7 cellular contexts compared by ENCODE assay signal in the genomic region with DNA sequence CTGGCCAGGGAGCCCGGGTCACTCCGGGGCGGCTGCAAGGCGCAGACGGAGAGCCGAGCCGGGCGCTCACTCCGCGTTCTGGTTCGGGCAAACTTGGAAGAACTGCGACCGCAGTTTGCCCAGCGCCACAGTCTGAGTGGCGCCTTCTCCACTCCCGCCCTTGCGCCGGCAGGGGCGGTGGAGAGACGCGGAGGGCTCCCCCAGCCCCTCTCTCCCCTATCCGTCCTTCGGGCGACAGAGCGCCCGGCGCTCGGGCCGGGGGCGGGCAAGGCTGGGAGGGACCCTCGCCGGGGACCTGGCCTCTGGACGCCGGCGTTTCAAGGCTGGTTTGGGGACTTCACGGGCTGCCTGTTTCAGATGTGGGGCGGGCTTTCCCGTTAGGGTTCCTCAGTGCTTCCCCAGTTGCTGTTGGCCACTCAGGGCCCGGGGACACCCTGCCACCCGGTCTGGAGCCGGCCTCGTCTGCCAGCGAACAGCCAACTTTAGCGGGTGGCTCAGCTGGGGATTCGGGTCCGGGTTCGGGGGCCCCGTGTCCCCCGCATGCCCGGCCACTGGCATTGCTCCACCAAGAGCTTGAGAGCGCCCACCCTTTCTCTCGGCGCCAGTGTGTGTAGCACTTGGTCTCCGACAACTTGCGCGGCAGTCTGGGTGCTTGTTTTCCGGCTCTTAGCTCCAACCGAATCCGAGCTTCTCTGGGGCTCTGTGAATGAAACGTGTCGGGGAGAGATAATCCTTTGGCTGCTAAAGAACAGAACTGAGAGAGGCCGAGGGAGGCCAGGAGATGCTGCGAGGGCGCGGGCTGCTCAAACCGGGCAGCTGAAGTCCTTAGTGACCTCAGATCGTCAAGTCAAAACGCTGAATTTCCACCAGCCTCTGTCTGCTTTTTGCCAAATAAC.
DNase-seq lines count a peak whose midpoint lies in the region; ATAC-seq, FAIRE-seq and TF ChIP-seq lines count a peak whose summit lies in the region.

No MANE protein-coding gene starts in this region.

- H3K36me3 ChIP-seq in HEK293 (ENCODE audit: control insufficient read depth in 2 of 2, insufficient read depth in 1 of 2, low read length in 2 of 2): no peaks in the 10 kb centered on the region

- no peak for FAIRE-seq in GM19239 (lab: Jason Lieb, UNC)

- H3K27me3 ChIP-seq in layer of hippocampus (ENCODE audit: control insufficient read depth, insufficient read depth, low read length): peaks cover 4% of the 10 kb centered on the region

- DNase-seq in NCI-H446 treated with DMSO at 0.1 percent for 48 hours (lab: John Stamatoyannopoulos, UW) (peak; percentile 61), caudate nucleus (lab: John Stamatoyannopoulos, UW) (peak in 49 of 61 donors; percentile 11 to 84 (median 54)), substantia nigra (lab: John Stamatoyannopoulos, UW) (peak in 31 of 49 donors; percentile 1 to 64 (median 38)), GM19239 (ENCODE audit: insufficient read length, low spot score) (no peak)

- H3K27ac ChIP-seq in HEK293 (ENCODE audit: extremely low read depth, low read depth, low read length): peak overlapping the region; percentile 79
- peak overlapping the region; percentile 62 for H3K27ac ChIP-seq in caudate nucleus (ENCODE audit: low read depth, low read length)
- peak overlapping the region; percentile 43 for H3K27ac ChIP-seq in layer of hippocampus (ENCODE audit: low read depth, low read length)
- no peak overlapping the region for H3K27ac ChIP-seq in substantia nigra (ENCODE audit: low read depth, low read length, poor library complexity, severe bottlenecking)

- no peaks in the 10 kb centered on the region for H3K4me1 ChIP-seq in HEK293 (ENCODE audit: control insufficient read depth, insufficient read depth, low read length)

- peak; percentile 73 for TF ChIP-seq CTCF in HEK293 (tag by site-specific recombination; IDR thresholded peaks at IDR 0.05)

- POLR2A ChIA-PET in HEK293 (lab: Yijun Ruan, JAX): interaction anchor here (0.5 to 0.9 kb wide), 2 partner anchors 41 to 335 kb away, joined by 3 to 4 read pairs; no protein-coding TSS in a partner anchor

- H3K4me3 ChIP-seq in HEK293 (ENCODE audit: low read depth, low read length): peak overlapping the region; percentile 86

- CTCF ChIA-PET in HEK293 (lab: Yijun Ruan, JAX): interaction anchor here (0.5 to 1.0 kb wide), 3 partner anchors 88 to 364 kb away, joined by 3 to 4 read pairs (median 3); no protein-coding TSS in a partner anchor

- H3K9me3 ChIP-seq in HEK293 (ENCODE audit: control insufficient read depth, insufficient read depth, low read depth, low read length): no peaks in the 10 kb centered on the region

- ATAC-seq in GM21360 (IDR thresholded peaks at IDR 0.05; ENCODE audit: unreplicated experiment): no peak

TF ChIP-seq in HEK293, 187 proteins besides CTCF, POLR2A, EP300 and RAD21 (continues in another document):
- no peak for TF ChIP-seq ZNF677 (tag by site-specific recombination; IDR thresholded peaks at IDR 0.05)
- peak; percentile 51; the same call in 1 of the 2 replicates for TF ChIP-seq MZF1 (tag by site-specific recombination; IDR thresholded peaks at IDR 0.05; ENCODE audit: borderline replicate concordance)
- TF ChIP-seq, protein P1, sequence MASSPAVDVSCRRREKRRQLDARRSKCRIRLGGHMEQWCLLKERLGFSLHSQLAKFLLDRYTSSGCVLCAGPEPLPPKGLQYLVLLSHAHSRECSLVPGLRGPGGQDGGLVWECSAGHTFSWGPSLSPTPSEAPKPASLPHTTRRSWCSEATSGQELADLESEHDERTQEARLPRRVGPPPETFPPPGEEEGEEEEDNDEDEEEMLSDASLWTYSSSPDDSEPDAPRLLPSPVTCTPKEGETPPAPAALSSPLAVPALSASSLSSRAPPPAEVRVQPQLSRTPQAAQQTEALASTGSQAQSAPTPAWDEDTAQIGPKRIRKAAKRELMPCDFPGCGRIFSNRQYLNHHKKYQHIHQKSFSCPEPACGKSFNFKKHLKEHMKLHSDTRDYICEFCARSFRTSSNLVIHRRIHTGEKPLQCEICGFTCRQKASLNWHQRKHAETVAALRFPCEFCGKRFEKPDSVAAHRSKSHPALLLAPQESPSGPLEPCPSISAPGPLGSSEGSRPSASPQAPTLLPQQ (tag by site-specific recombination; IDR thresholded peaks at IDR 0.05): peak; percentile 18; the same call in 1 of the 2 replicates
- no peak for TF ChIP-seq ZNF37A (tag by site-specific recombination; IDR thresholded peaks at IDR 0.05)
- peak; percentile 79 for TF ChIP-seq GLIS2 (tag by site-specific recombination; IDR thresholded peaks at IDR 0.05)
- TF ChIP-seq ZNF394 (tag by site-specific recombination; IDR thresholded peaks at IDR 0.05; ENCODE audit: borderline replicate concordance): peak; percentile 61; the same call in 1 of the 2 replicates
- TF ChIP-seq TCF7L2 (IDR thresholded peaks at IDR 0.05; ENCODE audit: borderline replicate concordance, low read depth, low read length): no peak
- peak; percentile 66; the same call in 1 of the 2 replicates for TF ChIP-seq SCRT2 (tag by site-specific recombination; IDR thresholded peaks at IDR 0.05)
- TF ChIP-seq, protein P2, sequence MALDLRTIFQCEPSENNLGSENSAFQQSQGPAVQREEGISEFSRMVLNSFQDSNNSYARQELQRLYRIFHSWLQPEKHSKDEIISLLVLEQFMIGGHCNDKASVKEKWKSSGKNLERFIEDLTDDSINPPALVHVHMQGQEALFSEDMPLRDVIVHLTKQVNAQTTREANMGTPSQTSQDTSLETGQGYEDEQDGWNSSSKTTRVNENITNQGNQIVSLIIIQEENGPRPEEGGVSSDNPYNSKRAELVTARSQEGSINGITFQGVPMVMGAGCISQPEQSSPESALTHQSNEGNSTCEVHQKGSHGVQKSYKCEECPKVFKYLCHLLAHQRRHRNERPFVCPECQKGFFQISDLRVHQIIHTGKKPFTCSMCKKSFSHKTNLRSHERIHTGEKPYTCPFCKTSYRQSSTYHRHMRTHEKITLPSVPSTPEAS (tag by site-specific recombination; IDR thresholded peaks at IDR 0.05): peak; percentile 85
- TF ChIP-seq, protein P3, sequence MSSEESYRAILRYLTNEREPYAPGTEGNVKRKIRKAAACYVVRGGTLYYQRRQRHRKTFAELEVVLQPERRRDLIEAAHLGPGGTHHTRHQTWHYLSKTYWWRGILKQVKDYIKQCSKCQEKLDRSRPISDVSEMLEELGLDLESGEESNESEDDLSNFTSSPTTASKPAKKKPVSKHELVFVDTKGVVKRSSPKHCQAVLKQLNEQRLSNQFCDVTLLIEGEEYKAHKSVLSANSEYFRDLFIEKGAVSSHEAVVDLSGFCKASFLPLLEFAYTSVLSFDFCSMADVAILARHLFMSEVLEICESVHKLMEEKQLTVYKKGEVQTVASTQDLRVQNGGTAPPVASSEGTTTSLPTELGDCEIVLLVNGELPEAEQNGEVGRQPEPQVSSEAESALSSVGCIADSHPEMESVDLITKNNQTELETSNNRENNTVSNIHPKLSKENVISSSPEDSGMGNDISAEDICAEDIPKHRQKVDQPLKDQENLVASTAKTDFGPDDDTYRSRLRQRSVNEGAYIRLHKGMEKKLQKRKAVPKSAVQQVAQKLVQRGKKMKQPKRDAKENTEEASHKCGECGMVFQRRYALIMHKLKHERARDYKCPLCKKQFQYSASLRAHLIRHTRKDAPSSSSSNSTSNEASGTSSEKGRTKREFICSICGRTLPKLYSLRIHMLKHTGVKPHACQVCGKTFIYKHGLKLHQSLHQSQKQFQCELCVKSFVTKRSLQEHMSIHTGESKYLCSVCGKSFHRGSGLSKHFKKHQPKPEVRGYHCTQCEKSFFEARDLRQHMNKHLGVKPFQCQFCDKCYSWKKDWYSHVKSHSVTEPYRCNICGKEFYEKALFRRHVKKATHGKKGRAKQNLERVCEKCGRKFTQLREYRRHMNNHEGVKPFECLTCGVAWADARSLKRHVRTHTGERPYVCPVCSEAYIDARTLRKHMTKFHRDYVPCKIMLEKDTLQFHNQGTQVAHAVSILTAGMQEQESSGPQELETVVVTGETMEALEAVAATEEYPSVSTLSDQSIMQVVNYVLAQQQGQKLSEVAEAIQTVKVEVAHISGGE (tag by site-specific recombination; conservative IDR thresholded peaks at IDR 0.05; ENCODE audit: low read depth): peak; percentile 36
- TF ChIP-seq, protein P4, sequence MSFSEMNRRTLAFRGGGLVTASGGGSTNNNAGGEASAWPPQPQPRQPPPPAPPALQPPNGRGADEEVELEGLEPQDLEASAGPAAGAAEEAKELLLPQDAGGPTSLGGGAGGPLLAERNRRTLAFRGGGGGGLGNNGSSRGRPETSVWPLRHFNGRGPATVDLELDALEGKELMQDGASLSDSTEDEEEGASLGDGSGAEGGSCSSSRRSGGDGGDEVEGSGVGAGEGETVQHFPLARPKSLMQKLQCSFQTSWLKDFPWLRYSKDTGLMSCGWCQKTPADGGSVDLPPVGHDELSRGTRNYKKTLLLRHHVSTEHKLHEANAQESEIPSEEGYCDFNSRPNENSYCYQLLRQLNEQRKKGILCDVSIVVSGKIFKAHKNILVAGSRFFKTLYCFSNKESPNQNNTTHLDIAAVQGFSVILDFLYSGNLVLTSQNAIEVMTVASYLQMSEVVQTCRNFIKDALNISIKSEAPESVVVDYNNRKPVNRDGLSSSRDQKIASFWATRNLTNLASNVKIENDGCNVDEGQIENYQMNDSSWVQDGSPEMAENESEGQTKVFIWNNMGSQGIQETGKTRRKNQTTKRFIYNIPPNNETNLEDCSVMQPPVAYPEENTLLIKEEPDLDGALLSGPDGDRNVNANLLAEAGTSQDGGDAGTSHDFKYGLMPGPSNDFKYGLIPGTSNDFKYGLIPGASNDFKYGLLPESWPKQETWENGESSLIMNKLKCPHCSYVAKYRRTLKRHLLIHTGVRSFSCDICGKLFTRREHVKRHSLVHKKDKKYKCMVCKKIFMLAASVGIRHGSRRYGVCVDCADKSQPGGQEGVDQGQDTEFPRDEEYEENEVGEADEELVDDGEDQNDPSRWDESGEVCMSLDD (tag by site-specific recombination; IDR thresholded peaks at IDR 0.05): peak; percentile 83; the same call in 1 of the 2 replicates
- TF ChIP-seq SP2 (tag by site-specific recombination; IDR thresholded peaks at IDR 0.05): peak; percentile 69
- 0 out of 2 replicates have a peak, but pooled peaks have one; percentile 26 for TF ChIP-seq GLI4 (tag by site-specific recombination; IDR thresholded peaks at IDR 0.05)
- TF ChIP-seq ZNF623 (tag by site-specific recombination; IDR thresholded peaks at IDR 0.05): no peak
